ENCODE assay signal across 27 cellular contexts in genomic region chr13:56166864-56167263, GRCh38.
"Had no signal": no experiment of that assay in that cellular context is flagged by ENCODE, and none has a peak within 500 bp of the region (broad histone marks: within the 10 kb centered on the region; RNA-seq: fewer than 3 reads in every experiment).

No MANE protein-coding gene starts in this region.

- H3K36me3 ChIP-seq: brain microvascular endothelial cell, pancreas, prostate gland, sigmoid colon, tibial nerve, WERI-Rb-1 had no signal

- H3K27me3 Mint-ChIP-seq: activated CD4-positive, alpha-beta memory T cell treated with anti-CD3 and anti-CD28 coated beads, Interleukin-2, amount 10 ng/mL, durations not matched to agents 7 days and 5 days; activated CD4-positive, alpha-beta T cell treated with anti-CD3 and anti-CD28 coated beads, Interleukin-2, amount 10 ng/mL, durations not matched to agents 7 days and 5 days; activated T-helper 17 cell treated with anti-CD3 and anti-CD28 coated beads, Interleukin-2, amount 50 U/mL, for 72 hours; effector memory CD8-positive, alpha-beta T cell; naive thymus-derived CD4-positive, alpha-beta T cell had no signal

- DNase-seq: activated CD4-positive, alpha-beta memory T cell treated with anti-CD3 and anti-CD28 coated beads, Interleukin-2, amount 10 ng/mL, durations not matched to agents 7 days and 5 days; activated CD4-positive, alpha-beta T cell treated with anti-CD3 and anti-CD28 coated beads, Interleukin-2, amount 10 ng/mL, durations not matched to agents 7 days and 5 days; activated CD4-positive, CD25-positive, alpha-beta regulatory T cell treated with anti-CD3 and anti-CD28 coated beads, Interleukin-2, amount 50 U/mL, for 72 hours; activated gamma-delta T cell treated with Interleukin-2 at 50 U/mL for 16 hours; activated naive CD4-positive, alpha-beta T cell treated with anti-CD3 and anti-CD28 coated beads, Interleukin-2, amount 50 U/mL, for 16 hours; activated T-cell treated with anti-CD3 and anti-CD28 coated beads, Interleukin-2, amount 50 U/mL, for 4 hours; amniotic stem cell; brain microvascular endothelial cell; cortex of kidney; effector memory CD8-positive, alpha-beta T cell; head of caudate nucleus; hippocampal formation; midbrain; naive thymus-derived CD4-positive, alpha-beta T cell; nucleus accumbens; pancreas; retina; sigmoid colon; small intestine; stimulated activated CD4-positive, alpha-beta T cell treated with anti-CD3 and anti-CD28 coated beads, Interleukin-4, amount 100 ng/mL, for 4 hours; stimulated activated naive CD4-positive, alpha-beta T cell; T-helper 9 cell; WERI-Rb-1 had no signal

- H3K27ac ChIP-seq: brain microvascular endothelial cell, pancreas, prostate gland, sigmoid colon, tibial nerve, WERI-Rb-1 had no signal

- H3K4me1 Mint-ChIP-seq: activated CD4-positive, alpha-beta memory T cell treated with anti-CD3 and anti-CD28 coated beads, Interleukin-2, amount 10 ng/mL, durations not matched to agents 7 days and 5 days; activated CD4-positive, alpha-beta T cell treated with anti-CD3 and anti-CD28 coated beads, Interleukin-2, amount 10 ng/mL, durations not matched to agents 7 days and 5 days; activated T-helper 17 cell treated with anti-CD3 and anti-CD28 coated beads, Interleukin-2, amount 50 U/mL, for 72 hours; naive thymus-derived CD4-positive, alpha-beta T cell had no signal

- H3K4me3 Mint-ChIP-seq: activated CD4-positive, alpha-beta memory T cell treated with anti-CD3 and anti-CD28 coated beads, Interleukin-2, amount 10 ng/mL, durations not matched to agents 7 days and 5 days; activated CD4-positive, alpha-beta T cell treated with anti-CD3 and anti-CD28 coated beads, Interleukin-2, amount 10 ng/mL, durations not matched to agents 7 days and 5 days; activated T-cell treated with anti-CD3 and anti-CD28 coated beads, Interleukin-2, amount 50 U/mL, for 4 hours; activated T-helper 17 cell treated with anti-CD3 and anti-CD28 coated beads, Interleukin-2, amount 50 U/mL, for 72 hours; effector memory CD8-positive, alpha-beta T cell; naive thymus-derived CD4-positive, alpha-beta T cell; T-helper 1 cell treated with Interleukin-12 subunit alpha and Interleukin-12 subunit beta and Interleukin-4 antibody, amounts not matched to agents 30 μg/mL and 1 μg/mL, for 36 hours had no signal

- H3K36me3 Mint-ChIP-seq: naive thymus-derived CD4-positive, alpha-beta T cell had no signal

- H3K4me1 ChIP-seq: pancreas, prostate gland, sigmoid colon, tibial nerve had no signal

- H3K27me3 ChIP-seq: brain microvascular endothelial cell, pancreas, sigmoid colon, tibial nerve had no signal

- ATAC-seq: activated T-cell treated with anti-CD3 and anti-CD28 coated beads, Interleukin-2, amount 50 U/mL, for 4 hours; activated T-helper 17 cell treated with anti-CD3 and anti-CD28 coated beads, Interleukin-2, amount 50 U/mL, for 72 hours; effector memory CD8-positive, alpha-beta T cell; naive thymus-derived CD4-positive, alpha-beta T cell; pancreas had no signal

- H3K4me3 ChIP-seq: pancreas, prostate gland, sigmoid colon, tibial nerve had no signal

- H3K9me3 ChIP-seq: pancreas, prostate gland had no signal

- H3K27ac Mint-ChIP-seq: activated CD4-positive, alpha-beta memory T cell treated with anti-CD3 and anti-CD28 coated beads, Interleukin-2, amount 10 ng/mL, durations not matched to agents 7 days and 5 days; activated CD4-positive, alpha-beta T cell treated with anti-CD3 and anti-CD28 coated beads, Interleukin-2, amount 10 ng/mL, durations not matched to agents 7 days and 5 days; activated T-helper 17 cell treated with anti-CD3 and anti-CD28 coated beads, Interleukin-2, amount 50 U/mL, for 72 hours; effector memory CD8-positive, alpha-beta T cell; naive thymus-derived CD4-positive, alpha-beta T cell; T-helper 1 cell treated with Interleukin-12 subunit alpha and Interleukin-12 subunit beta and Interleukin-4 antibody, amounts not matched to agents 30 μg/mL and 1 μg/mL, for 36 hours had no signal
